Comparison of ENCODE assay signal across 8 cellular contexts in the genomic region with DNA sequence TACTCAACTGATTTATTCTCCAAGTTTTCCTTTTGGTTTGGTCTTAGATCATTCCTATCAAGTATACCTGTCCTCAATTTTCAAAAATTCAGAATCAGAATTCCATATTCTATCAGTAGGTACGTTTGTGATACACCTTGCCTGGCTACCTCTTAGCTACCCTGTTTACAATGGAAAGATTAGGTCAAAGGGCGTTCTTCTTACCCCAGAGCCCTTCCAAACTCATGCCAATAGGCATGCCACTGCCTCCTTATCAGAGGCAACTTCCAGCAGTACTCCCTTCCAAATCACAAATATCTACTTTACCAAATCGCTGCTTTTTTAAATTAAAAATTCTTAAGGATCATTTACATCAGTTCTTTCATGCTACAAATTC. TPM values are rescaled to one million over a fixed set of nuclear protein-coding genes. Genes with fewer than 3 reads are reported as not detected.
DNase-seq lines count a peak whose midpoint lies in the region; ATAC-seq and TF ChIP-seq lines count a peak whose summit lies in the region.

No MANE protein-coding gene starts in this region.

- peak overlapping the region; percentile 81 for H3K4me3 Mint-ChIP-seq in activated CD4-positive, alpha-beta T cell treated with anti-CD3 and anti-CD28 coated beads for 36 hours
- H3K4me3 Mint-ChIP-seq in activated naive CD8-positive, alpha-beta T cell treated with anti-CD3 and anti-CD28 coated beads, Interleukin-2, amount 50 U/mL, for 24 hours = peak overlapping the region; percentile 92

- peak overlapping the region; percentile 86 for H3K27ac Mint-ChIP-seq in activated CD4-positive, alpha-beta T cell treated with anti-CD3 and anti-CD28 coated beads for 36 hours
- H3K27ac Mint-ChIP-seq in activated naive CD8-positive, alpha-beta T cell treated with anti-CD3 and anti-CD28 coated beads, Interleukin-2, amount 50 U/mL, for 24 hours = peak overlapping the region; percentile 86

- TF ChIP-seq POLR2A in testis (IDR thresholded peaks at IDR 0.05) = no peak

- POLR2A ChIA-PET in activated CD4-positive, alpha-beta T cell treated with anti-CD3 and anti-CD28 coated beads for 36 hours (lab: Charles Lee) = no interaction called here

- in situ Hi-C loops in GM13976 (cut with MboI; ENCODE audit: low sequenced_read_pairs, unreplicated experiment) = loop anchor here (10.0 kb wide), 1 partner anchor 113 kb away; no protein-coding TSS in a partner anchor

- no peak for DNase-seq in activated CD4-positive, alpha-beta T cell treated with anti-CD3 and anti-CD28 coated beads for 36 hours
- DNase-seq in activated CD4-positive, alpha-beta T cell treated with anti-CD3 and anti-CD28 coated beads for 48 hours = no peak
- DNase-seq in activated naive CD8-positive, alpha-beta T cell treated with anti-CD3 and anti-CD28 coated beads, Interleukin-2, amount 50 U/mL, for 24 hours = no peak
- DNase-seq in left lobe of liver (ENCODE audit: low spot score) (no peak), testis (no peak), nucleus accumbens (lab: John Stamatoyannopoulos, UW) (no peak), GM13976 (ENCODE audit: low spot score) (no peak)

- peak overlapping the region; percentile 94 to 95 for H3K4me3 ChIP-seq in testis

- H3K36me3 ChIP-seq in testis (ENCODE audit: low read depth, missing control alignments) = no peaks in the 10 kb centered on the region

- H3K27ac ChIP-seq in testis = peak overlapping the region; percentile 91 to 98

- TF ChIP-seq CTCF in testis (IDR thresholded peaks at IDR 0.05) (no peak), GM13976 (IDR thresholded peaks at IDR 0.05; ENCODE audit: borderline replicate concordance, control extremely low read depth, extremely low read depth, insufficient read depth, missing control alignments) (no peak)

- intact Hi-C loops in activated CD4-positive, alpha-beta T cell treated with anti-CD3 and anti-CD28 coated beads for 36 hours (cut with DNase I, micrococcal nuclease) = loop anchor here (2.0 to 5.0 kb wide), 9 partner anchors 87 to 1760 kb away; a partner anchor contains a TSS
- intact Hi-C loops in testis (cut with DNase I; ENCODE audit: low total_unique reads) = loop anchor here (10.0 kb wide), 1 partner anchor 103 kb away; no protein-coding TSS in a partner anchor

- H3K27me3 Mint-ChIP-seq in activated CD4-positive, alpha-beta T cell treated with anti-CD3 and anti-CD28 coated beads for 36 hours = no peaks in the 10 kb centered on the region
- no peaks in the 10 kb centered on the region for H3K27me3 Mint-ChIP-seq in activated naive CD8-positive, alpha-beta T cell treated with anti-CD3 and anti-CD28 coated beads, Interleukin-2, amount 50 U/mL, for 24 hours

- H3K9me3 ChIP-seq in testis = no peaks in the 10 kb centered on the region

- H3K9me3 Mint-ChIP-seq in activated CD4-positive, alpha-beta T cell treated with anti-CD3 and anti-CD28 coated beads for 36 hours (ENCODE audit: low read depth) = no peaks in the 10 kb centered on the region
- H3K9me3 Mint-ChIP-seq in activated naive CD8-positive, alpha-beta T cell treated with anti-CD3 and anti-CD28 coated beads, Interleukin-2, amount 50 U/mL, for 24 hours = no peaks in the 10 kb centered on the region

- CTCF ChIA-PET in activated CD4-positive, alpha-beta T cell treated with anti-CD3 and anti-CD28 coated beads for 36 hours (lab: Charles Lee) = no interaction called here

- H3K36me3 Mint-ChIP-seq in activated CD4-positive, alpha-beta T cell treated with anti-CD3 and anti-CD28 coated beads for 36 hours (ENCODE audit: low read depth) = peaks cover 36% of the 10 kb centered on the region
- H3K36me3 Mint-ChIP-seq in activated naive CD8-positive, alpha-beta T cell treated with anti-CD3 and anti-CD28 coated beads, Interleukin-2, amount 50 U/mL, for 24 hours (ENCODE audit: low read depth) = peaks cover 39% of the 10 kb centered on the region

- H3K4me1 ChIP-seq in testis = peaks cover 9% of the 10 kb centered on the region

- ATAC-seq in activated CD4-positive, alpha-beta T cell treated with anti-CD3 and anti-CD28 coated beads for 36 hours = no peak
- no peak for ATAC-seq in activated naive CD8-positive, alpha-beta T cell treated with anti-CD3 and anti-CD28 coated beads, Interleukin-2, amount 50 U/mL, for 24 hours
- ATAC-seq in left lobe of liver = peak; percentile 44
- ATAC-seq in HG03159 (IDR thresholded peaks at IDR 0.05; ENCODE audit: unreplicated experiment) = no peak

- WGBS in testis, 2 donors = 18 to 20% methylated on average over 3 of the region's 3 CpGs

- peaks cover 43% of the 10 kb centered on the region for H3K4me1 Mint-ChIP-seq in activated CD4-positive, alpha-beta T cell treated with anti-CD3 and anti-CD28 coated beads for 36 hours
- H3K4me1 Mint-ChIP-seq in activated naive CD8-positive, alpha-beta T cell treated with anti-CD3 and anti-CD28 coated beads, Interleukin-2, amount 50 U/mL, for 24 hours = peaks cover 49% of the 10 kb centered on the region

- H3K27me3 ChIP-seq in testis = no peaks in the 10 kb centered on the region

RNA-seq across cellular contexts. Expression of a gene that starts 1.0 kb away (rescaled TPM):
- total RNA-seq in activated CD4-positive, alpha-beta T cell treated with anti-CD3 and anti-CD28 coated beads for 36 hours = 10 to 100 TPM; 59.8 to 88.7 TPM
- 16.7 TPM for total RNA-seq in left lobe of liver
- total RNA-seq in testis = 10 to 100 TPM; 22.5 to 24.0 TPM
- polyA plus RNA-seq in testis (ENCODE audit: insufficient read depth, low read depth, low replicate concordance) = 25.4 TPM

RNA-seq across cellular contexts. Expression of a gene that starts 45.8 kb away (rescaled TPM):
- total RNA-seq in activated CD4-positive, alpha-beta T cell treated with anti-CD3 and anti-CD28 coated beads for 36 hours = not detected
- total RNA-seq in left lobe of liver (not detected), testis (under 1 TPM in 1 of 2 donors, not detected in 1; 0.39 TPM)
- not detected for polyA plus RNA-seq in testis (ENCODE audit: insufficient read depth, low read depth, low replicate concordance)

RNA-seq across cellular contexts. Expression of a gene that starts 52.2 kb away (rescaled TPM):
- total RNA-seq in activated CD4-positive, alpha-beta T cell treated with anti-CD3 and anti-CD28 coated beads for 36 hours = 10 to 100 TPM; 37.9 to 44.2 TPM
- 57.7 TPM for total RNA-seq in left lobe of liver
- total RNA-seq in testis = 10 to 100 TPM; 49.2 to 63.1 TPM
- 45.0 TPM for polyA plus RNA-seq in testis (ENCODE audit: insufficient read depth, low read depth, low replicate concordance)
